ENCODE assay signal across 8 cellular contexts in the genomic region with DNA sequence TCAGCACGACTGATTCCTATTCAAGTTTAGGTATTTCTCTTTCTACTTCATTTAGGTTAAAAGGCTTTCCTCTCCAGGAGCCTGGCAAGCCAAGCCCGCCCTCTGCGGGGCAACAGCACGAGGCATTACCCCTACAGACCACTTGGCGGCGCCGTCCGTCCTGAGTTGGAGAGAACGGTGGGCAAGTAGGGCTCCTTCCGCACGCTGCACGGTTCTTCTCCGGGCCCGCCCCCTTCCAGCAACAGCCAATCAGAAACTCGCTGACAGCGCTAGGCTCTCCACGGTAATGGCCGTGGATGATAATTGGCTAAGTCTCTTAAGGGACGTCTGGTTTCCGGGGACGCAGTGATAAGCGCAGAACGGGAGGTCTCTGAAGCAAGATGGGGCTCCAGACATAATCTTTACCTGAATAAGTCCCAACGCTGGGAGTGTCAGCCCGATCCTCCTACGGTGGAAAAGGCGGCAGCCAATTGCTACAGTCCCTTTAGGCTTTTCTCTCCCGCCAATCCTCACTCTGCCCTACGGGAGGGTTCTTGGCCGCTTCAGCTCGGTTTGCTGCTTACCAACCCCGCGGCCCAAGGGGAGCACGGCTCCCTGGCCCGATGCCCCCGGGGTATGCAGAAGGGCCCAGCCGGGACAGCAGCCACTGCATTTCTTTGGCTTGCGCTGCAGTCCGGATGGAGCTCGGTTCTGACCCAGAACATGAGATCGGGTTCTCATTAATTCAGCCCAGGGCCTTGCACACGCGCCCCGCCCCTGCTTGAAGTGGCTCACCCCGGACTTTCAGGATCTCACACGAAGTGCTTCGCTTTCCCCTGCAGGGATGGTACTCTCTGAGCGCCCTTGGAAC.
DNase-seq lines count a peak whose midpoint lies in the region; ATAC-seq, FAIRE-seq and TF ChIP-seq lines count a peak whose summit lies in the region.

No MANE protein-coding gene starts in this region.

- H3K4me3 ChIP-seq in BLaER1 (peak overlapping the region; percentile 60), HepG2 (replicated peaks in 1 of 3; ENCODE audit: insufficient read depth in 1 of 3, low read depth in 2 of 3, low read length in 3 of 3) (peak overlapping the region; percentile 64 to 80 (median 75))

- TF ChIP-seq EP300 in HepG2 (IDR thresholded peaks at IDR 0.05; ENCODE audit: low read depth in 2 of 2, low read length in 2 of 2) (peak; percentile 50 to 54; a peak in 2 of 4 replicates), HepG2 (CRISPR knock-in tag; IDR thresholded peaks at IDR 0.05; ENCODE audit: borderline replicate concordance) (no peak; the same call in 1 of the 2 replicates)

- CTCF ChIA-PET in HepG2 (lab: Yijun Ruan, JAX; ENCODE audit: low intra/inter-chr PET ratio, low total read pairs): interaction anchor here (0.8 to 1.5 kb wide), 4 partner anchors 13 to 248 kb away, joined by 4 to 13 read pairs (median 6); no protein-coding TSS in a partner anchor

- in situ Hi-C loops in HepG2 (cut with HindIII; ENCODE audit: extremely low pct_ligation_motif_present, low pct_unique_long_range_greater_than_20kb): no loop called here

- no peak overlapping the region for H3K9ac ChIP-seq in BLaER1
- H3K9ac ChIP-seq in HepG2 (ENCODE audit: insufficient read depth, low read depth, low read length): peak overlapping the region; percentile 63

- peak overlapping the region; percentile 93 for H2AFZ ChIP-seq in HepG2 (ENCODE audit: low read length)

- TF ChIP-seq POLR2A in HepG2 (IDR thresholded peaks at IDR 0.05; ENCODE audit: insufficient read depth in 1 of 2, low read depth in 2 of 2, low read length in 2 of 2): peak; percentile 81 to 85

- TSS peak; percentile 95 for BruUV-seq in HepG2 (replicated peaks; lab: Mats Ljungman, UMichigan)

- H3K79me2 ChIP-seq in HepG2 (ENCODE audit: insufficient read depth, low read length): no peaks in the 10 kb centered on the region

- POLR2A ChIA-PET in HepG2 (lab: Yijun Ruan, JAX): interaction anchor here (1.2 to 1.9 kb wide), 3 partner anchors 13 to 208 kb away, joined by 3 to 6 read pairs (median 4); partner anchors contain the start of gene PKDCC

- peaks cover 13% of the 10 kb centered on the region for H3K27me3 ChIP-seq in BLaER1
- no peaks in the 10 kb centered on the region; a peak in 1 of 5 replicates for H3K27me3 ChIP-seq in HepG2 (ENCODE audit: control insufficient read depth in 1 of 2, insufficient read depth in 2 of 2, low read length in 2 of 2)

- no peaks in the 10 kb centered on the region for H3K36me3 ChIP-seq in BLaER1
- no peaks in the 10 kb centered on the region for H3K36me3 ChIP-seq in HepG2 (replicated peaks in 1 of 2; ENCODE audit: control insufficient read depth in 1 of 2, insufficient read depth in 2 of 2, low read length in 2 of 2)

- H3K4me2 ChIP-seq in BLaER1: peak overlapping the region; percentile 60
- H3K4me2 ChIP-seq in HepG2 (ENCODE audit: low read depth, low read length): peak overlapping the region; percentile 94

- H4K20me1 ChIP-seq in BLaER1 (no peaks in the 10 kb centered on the region), HepG2 (ENCODE audit: insufficient read depth, low read length) (no peaks in the 10 kb centered on the region)

- H3K9me3 ChIP-seq in BLaER1: no peaks in the 10 kb centered on the region
- H3K9me3 ChIP-seq in HepG2 (ENCODE audit: low read length): no peaks in the 10 kb centered on the region

- H3K4me1 ChIP-seq in BLaER1: no peaks in the 10 kb centered on the region
- H3K4me1 ChIP-seq in HepG2 (ENCODE audit: insufficient read depth, low read length): peaks cover 23% of the 10 kb centered on the region

- peak; percentile 100 for ATAC-seq in HG03460 (IDR thresholded peaks at IDR 0.05; ENCODE audit: unreplicated experiment)
- ATAC-seq in HepG2: peak; percentile 99

- WGBS in HepG2 (ENCODE audit: low lambda C conversion rate): under 1% methylated on average over 46 of the region's 48 CpGs

- peak; percentile 82 for DNase-seq in GM19240 (ENCODE audit: insufficient read length, low spot score)
- peak; percentile 95 to 97 for DNase-seq in NCI-H526 (lab: John Stamatoyannopoulos, UW)
- DNase-seq in activated CD4-positive, alpha-beta T cell treated with anti-CD3 and anti-CD28 coated beads, Interleukin-2, amount 50 U/mL, for 24 hours (ENCODE audit: low read depth in 1 of 2, low spot score in 1 of 2): peak; percentile 95 to 97
- peak; percentile 90 for DNase-seq in dermis blood vessel endothelial cell
- DNase-seq in HepG2 (ENCODE audit: low spot score): peak; percentile 96
- DNase-seq in stimulated activated CD4-positive, alpha-beta T cell treated with anti-CD3 and anti-CD28 coated beads, Interleukin-4, amount 100 ng/mL, for 1 hour: peak; percentile 98

- H3K27ac ChIP-seq in BLaER1 (no peak overlapping the region), HepG2 (ENCODE audit: extremely low read length, insufficient read depth, low read length) (peak overlapping the region; percentile 59)

- TF ChIP-seq RAD21 in HepG2 (CRISPR knock-in tag; IDR thresholded peaks at IDR 0.05): peak; percentile 99

- intact Hi-C loops in HepG2 (cut with micrococcal nuclease; ENCODE audit: unreplicated experiment): loop anchor here (1.0 to 2.0 kb wide), 4 partner anchors 7 to 245 kb away; no protein-coding TSS in a partner anchor

- peak; percentile 100 for TF ChIP-seq CTCF in HepG2 (CRISPR knock-in tag; IDR thresholded peaks at IDR 0.05)

- peak; percentile 98 for FAIRE-seq in HepG2 (lab: Jason Lieb, UNC)

TF ChIP-seq in HepG2, 621 proteins besides CTCF, POLR2A, EP300 and RAD21 (continues in another document):
- TF ChIP-seq ZNF619 (CRISPR knock-in tag; IDR thresholded peaks at IDR 0.05) (no peak), ZNF24 (IDR thresholded peaks at IDR 0.05) (peak; percentile 24; the same call in 1 of the 2 replicates), FOXP1 (IDR thresholded peaks at IDR 0.05) (no peak), FOXP1 (CRISPR knock-in tag; IDR thresholded peaks at IDR 0.05) (no peak; the same call in 1 of the 2 replicates), ZBTB38 (CRISPR knock-in tag; IDR thresholded peaks at IDR 0.05) (peak; percentile 27; the same call in 1 of the 2 replicates), ZNF737 (CRISPR knock-in tag; IDR thresholded peaks at IDR 0.05; ENCODE audit: borderline replicate concordance) (0 out of 2 replicates have a peak, but pooled peaks have one; percentile 42), ZNF331 (CRISPR knock-in tag; IDR thresholded peaks at IDR 0.05) (peak; percentile 95), ZSCAN9 (CRISPR knock-in tag; IDR thresholded peaks at IDR 0.05; ENCODE audit: borderline replicate concordance) (peak; percentile 85), SMAD3 (CRISPR knock-in tag; IDR thresholded peaks at IDR 0.05) (peak; percentile 89; the same call in 1 of the 2 replicates), IKZF1 (IDR thresholded peaks at IDR 0.05) (no peak), XRCC5 (optimal IDR thresholded peaks at IDR 0.05; ENCODE audit: low read length) (peak; percentile 99), ZNF460 (CRISPR knock-in tag; IDR thresholded peaks at IDR 0.05; ENCODE audit: borderline replicate concordance) (no peak; the same call in 1 of the 2 replicates), ZFX (CRISPR knock-in tag; IDR thresholded peaks at IDR 0.05; ENCODE audit: low read depth) (peak; percentile 77), TEAD3 (CRISPR knock-in tag; optimal IDR thresholded peaks at IDR 0.05; ENCODE audit: borderline replicate concordance) (peak; percentile 62), CREBL2 (CRISPR knock-in tag; IDR thresholded peaks at IDR 0.05; ENCODE audit: borderline replicate concordance) (peak; percentile 76; the same call in 1 of the 2 replicates), CAMTA2 (CRISPR knock-in tag; IDR thresholded peaks at IDR 0.05; ENCODE audit: borderline replicate concordance) (no peak), NFKBIZ (CRISPR knock-in tag; IDR thresholded peaks at IDR 0.05) (peak; percentile 82), FOXA3 (CRISPR knock-in tag; IDR thresholded peaks at IDR 0.05) (peak; percentile 67; the same call in 1 of the 2 replicates), ZNF234 (CRISPR knock-in tag; conservative IDR thresholded peaks at IDR 0.05) (no peak), ZKSCAN5 (CRISPR knock-in tag; IDR thresholded peaks at IDR 0.05) (no peak), NFATC3 (CRISPR knock-in tag; IDR thresholded peaks at IDR 0.05) (peak; percentile 90; the same call in 1 of the 2 replicates), ZMYM3 (CRISPR knock-in tag; IDR thresholded peaks at IDR 0.05) (peak; percentile 59; the same call in 1 of the 2 replicates), ZBTB7A (CRISPR knock-in tag; IDR thresholded peaks at IDR 0.05) (no peak; the same call in 1 of the 2 replicates), REPIN1 (CRISPR knock-in tag; IDR thresholded peaks at IDR 0.05; ENCODE audit: borderline replicate concordance, low read depth) (peak; percentile 92), ATF7-NPFF (CRISPR knock-in tag; IDR thresholded peaks at IDR 0.05; ENCODE audit: low read depth) (peak; percentile 94)
- TF ChIP-seq, protein P1, sequence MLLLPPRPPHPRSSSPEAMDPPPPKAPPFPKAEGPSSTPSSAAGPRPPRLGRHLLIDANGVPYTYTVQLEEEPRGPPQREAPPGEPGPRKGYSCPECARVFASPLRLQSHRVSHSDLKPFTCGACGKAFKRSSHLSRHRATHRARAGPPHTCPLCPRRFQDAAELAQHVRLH (CRISPR knock-in tag; IDR thresholded peaks at IDR 0.05; ENCODE audit: borderline replicate concordance, low read depth): peak; percentile 89
- TF ChIP-seq, protein P2, sequence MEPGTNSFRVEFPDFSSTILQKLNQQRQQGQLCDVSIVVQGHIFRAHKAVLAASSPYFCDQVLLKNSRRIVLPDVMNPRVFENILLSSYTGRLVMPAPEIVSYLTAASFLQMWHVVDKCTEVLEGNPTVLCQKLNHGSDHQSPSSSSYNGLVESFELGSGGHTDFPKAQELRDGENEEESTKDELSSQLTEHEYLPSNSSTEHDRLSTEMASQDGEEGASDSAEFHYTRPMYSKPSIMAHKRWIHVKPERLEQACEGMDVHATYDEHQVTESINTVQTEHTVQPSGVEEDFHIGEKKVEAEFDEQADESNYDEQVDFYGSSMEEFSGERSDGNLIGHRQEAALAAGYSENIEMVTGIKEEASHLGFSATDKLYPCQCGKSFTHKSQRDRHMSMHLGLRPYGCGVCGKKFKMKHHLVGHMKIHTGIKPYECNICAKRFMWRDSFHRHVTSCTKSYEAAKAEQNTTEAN (CRISPR knock-in tag; conservative IDR thresholded peaks at IDR 0.05): no peak
